1 cellular context compared by ENCODE assay signal in genomic region chr20:17608701-17609497, GRCh38.
TF ChIP-seq lines count a peak whose summit lies in the region.

No MANE protein-coding gene starts in this region.

TF ChIP-seq in A549, 52 proteins besides CTCF, POLR2A, EP300 and RAD21 (continued from another document):
- TF ChIP-seq PHF8 (IDR thresholded peaks at IDR 0.05; ENCODE audit: borderline replicate concordance, low read depth) (no peak), JUNB (IDR thresholded peaks at IDR 0.05) (no peak), NR3C1 (IDR thresholded peaks at IDR 0.05) (no peak), CHD4 (IDR thresholded peaks at IDR 0.05; ENCODE audit: borderline replicate concordance) (no peak), POLR2AphosphoS2 (conservative IDR thresholded peaks at IDR 0.05; ENCODE audit: low read length) (0 out of 2 replicates have a peak, but pooled peaks have one; percentile 19), ATOH8 (CRISPR knock-in tag; IDR thresholded peaks at IDR 0.05; ENCODE audit: low read depth) (no peak), HOXA7 (CRISPR knock-in tag; IDR thresholded peaks at IDR 0.05) (no peak), MAFK (IDR thresholded peaks at IDR 0.05; ENCODE audit: partially characterized antibody) (no peak), RFX5 (IDR thresholded peaks at IDR 0.05) (no peak), HOXB13 (CRISPR knock-in tag; IDR thresholded peaks at IDR 0.05; ENCODE audit: low read depth) (no peak), MAZ (IDR thresholded peaks at IDR 0.05; ENCODE audit: borderline replicate concordance, low read depth, low read length) (no peak), CBX2 (IDR thresholded peaks at IDR 0.05; ENCODE audit: borderline replicate concordance, low read depth) (no peak), CHD2 (IDR thresholded peaks at IDR 0.05; ENCODE audit: low read length, partially characterized antibody) (peak; percentile 4), FOSB (CRISPR knock-in tag; IDR thresholded peaks at IDR 0.05) (peak; percentile 61; the same call in 1 of the 2 replicates)
TF ChIP-seq in A549: peak in this region for 3.
